In the genomic region with DNA sequence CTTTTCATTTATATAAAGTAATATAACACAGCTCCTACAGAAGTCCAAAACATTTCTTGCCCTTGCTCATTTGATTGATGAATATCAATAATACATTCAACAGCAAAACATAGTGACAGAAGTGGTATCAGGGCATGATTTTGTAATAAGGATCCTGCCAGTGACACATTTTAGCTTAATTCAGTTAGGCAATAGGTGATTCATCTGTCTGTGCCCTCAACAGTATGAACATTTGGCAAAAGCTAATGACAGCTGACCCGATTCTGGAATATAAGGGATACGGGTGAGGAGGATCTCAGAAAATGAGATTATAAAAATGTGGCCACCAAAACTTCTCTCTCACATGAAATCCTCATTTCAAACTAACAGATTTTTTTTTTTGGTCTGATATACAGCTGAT, we compare ENCODE assay signal across 10 cellular contexts.
A peak's percentile ranks its signal among the peaks of the same experiment; 100 is the strongest.
DNase-seq lines count a peak whose midpoint lies in the region; ATAC-seq and TF ChIP-seq lines count a peak whose summit lies in the region.
"Had no signal": no experiment of that assay in that cellular context is flagged by ENCODE, and none has a peak within 500 bp of the region (broad histone marks: within the 10 kb centered on the region; RNA-seq: fewer than 3 reads in every experiment).

No MANE protein-coding gene starts in this region.

- no peak for DNase-seq in activated T-cell treated with anti-CD3 and anti-CD28 coated beads, Interleukin-2, amount 50 U/mL, for 72 hours
- DNase-seq in activated T-cell treated with anti-CD3 and anti-CD28 coated beads, Interleukin-2, amount 50 U/mL, for 48 hours, result no peak
- DNase-seq in MCF 10A (ENCODE audit: unreplicated experiment) (peak; percentile 87), left lung (no peak), uterus (no peak), DMS153 (lab: John Stamatoyannopoulos, UW) (no peak), ureter (ENCODE audit: low spot score) (no peak)
- DNase-seq: NCI-H2029 had no signal

- H3K9me3 Mint-ChIP-seq in activated T-cell treated with anti-CD3 and anti-CD28 coated beads, Interleukin-2, amount 50 U/mL, for 72 hours, result peaks cover 0 to 3% of the 10 kb centered on the region in 2 donors
- peaks cover 9% of the 10 kb centered on the region for H3K9me3 Mint-ChIP-seq in MCF 10A (ENCODE audit: unreplicated experiment)

- POLR2A ChIA-PET in MCF 10A (lab: Yijun Ruan, JAX), result interaction anchor here (0.6 to 3.9 kb wide), 22 partner anchors 9 to 613 kb away, joined by 3 to 88 read pairs (median 6); no protein-coding TSS in a partner anchor

- no peak overlapping the region for H3K4me3 Mint-ChIP-seq in activated T-cell treated with anti-CD3 and anti-CD28 coated beads, Interleukin-2, amount 50 U/mL, for 72 hours
- peak overlapping the region; percentile 66 for H3K4me3 Mint-ChIP-seq in MCF 10A (ENCODE audit: unreplicated experiment)

- H3K27me3 ChIP-seq in left lung (no peaks in the 10 kb centered on the region), uterus (no peaks in the 10 kb centered on the region)
- H3K27me3 ChIP-seq: BE2C had no signal

- intact Hi-C loops in MCF 10A (cut with micrococcal nuclease) (loop anchor here (5.0 kb wide), 1 partner anchor 75 kb away; no protein-coding TSS in a partner anchor), left lung (cut with DNase I) (no loop called here), uterus (cut with DNase I; ENCODE audit: low total_unique reads) (no loop called here)

- TF ChIP-seq POLR2A in uterus (IDR thresholded peaks at IDR 0.05), result no peak

- BruUV-seq in MCF 10A (replicated peaks; lab: Mats Ljungman, UMichigan), result no TSS peak

- peak overlapping the region; percentile 87 to 90 for H3K27ac ChIP-seq in left lung
- peak overlapping the region; percentile 86 to 95 for H3K27ac ChIP-seq in uterus

- H3K36me3 ChIP-seq in left lung, result peaks cover 0 to 5% of the 10 kb centered on the region in 2 donors
- H3K36me3 ChIP-seq in uterus, result no peaks in the 10 kb centered on the region
- H3K36me3 ChIP-seq: BE2C had no signal

- peaks cover 0 to 27% of the 10 kb centered on the region in 2 donors for H3K4me1 ChIP-seq in left lung
- peaks cover 0 to 16% of the 10 kb centered on the region in 2 donors for H3K4me1 ChIP-seq in uterus

- H3K27me3 Mint-ChIP-seq in activated T-cell treated with anti-CD3 and anti-CD28 coated beads, Interleukin-2, amount 50 U/mL, for 72 hours (ENCODE audit: low read depth), result no peaks in the 10 kb centered on the region
- no peaks in the 10 kb centered on the region for H3K27me3 Mint-ChIP-seq in MCF 10A (ENCODE audit: insufficient read depth, unreplicated experiment)

- H3K9me3 ChIP-seq in left lung, result no peaks in the 10 kb centered on the region
- H3K9me3 ChIP-seq in uterus, result no peaks in the 10 kb centered on the region
- H3K9me3 ChIP-seq: BE2C had no signal

- H3K4me1 Mint-ChIP-seq in activated T-cell treated with anti-CD3 and anti-CD28 coated beads, Interleukin-2, amount 50 U/mL, for 72 hours (ENCODE audit: low read depth), result peaks cover 37% of the 10 kb centered on the region
- peaks cover 37% of the 10 kb centered on the region for H3K4me1 Mint-ChIP-seq in MCF 10A (ENCODE audit: insufficient read depth, unreplicated experiment)

- ATAC-seq in activated T-cell treated with anti-CD3 and anti-CD28 coated beads, Interleukin-2, amount 50 U/mL, for 72 hours (replicated peaks in 1 of 2), result no peak
- peak; percentile 46 for ATAC-seq in left lung
- ATAC-seq in GM21390 (IDR thresholded peaks at IDR 0.05; ENCODE audit: unreplicated experiment), result no peak

- peak overlapping the region; percentile 44 for H3K27ac Mint-ChIP-seq in activated T-cell treated with anti-CD3 and anti-CD28 coated beads, Interleukin-2, amount 50 U/mL, for 72 hours
- peak overlapping the region; percentile 73 for H3K27ac Mint-ChIP-seq in MCF 10A (ENCODE audit: low read depth, unreplicated experiment)

- CTCF ChIA-PET in MCF 10A (lab: Yijun Ruan, JAX), result interaction anchor here (0.6 to 2.1 kb wide), 5 partner anchors 21 to 316 kb away, joined by 3 to 9 read pairs (median 3); no protein-coding TSS in a partner anchor

- H3K36me3 Mint-ChIP-seq in activated T-cell treated with anti-CD3 and anti-CD28 coated beads, Interleukin-2, amount 50 U/mL, for 72 hours (ENCODE audit: insufficient read depth in 2 of 2), result peaks cover 18 to 26% of the 10 kb centered on the region in 2 donors
- H3K36me3 Mint-ChIP-seq in MCF 10A (ENCODE audit: insufficient read depth, unreplicated experiment), result peaks cover 17% of the 10 kb centered on the region

- H3K4me3 ChIP-seq in left lung (no peak overlapping the region), uterus (no peak overlapping the region)

- TF ChIP-seq CTCF in MCF 10A (IDR thresholded peaks at IDR 0.05; ENCODE audit: unreplicated experiment) (no peak), left lung (IDR thresholded peaks at IDR 0.05) (no peak), uterus (IDR thresholded peaks at IDR 0.05) (no peak)
